In genomic region chr5:140347382-140347781, GRCh38 we compare ENCODE assay signal across 8 cellular contexts. TPM values are rescaled to one million over a fixed set of nuclear protein-coding genes. Genes with fewer than 3 reads are reported as not detected.
DNase-seq lines count a peak whose midpoint lies in the region; ATAC-seq and TF ChIP-seq lines count a peak whose summit lies in the region.

No MANE protein-coding gene starts in this region.

- POLR2A ChIA-PET in GM10248 (lab: Yijun Ruan, JAX) = no interaction called here

- no peak for DNase-seq in activated T-cell treated with anti-CD3 and anti-CD28 coated beads, Interleukin-2, amount 50 U/mL, for 4 hours
- DNase-seq in activated T-cell treated with anti-CD3 and anti-CD28 coated beads, Interleukin-2, amount 50 U/mL, for 48 hours = no peak
- DNase-seq in breast epithelium (ENCODE audit: low spot score in 2 of 2) (no peak), memory B cell (ENCODE audit: low spot score in 2 of 2) (no peak), tibial nerve (ENCODE audit: low spot score in 2 of 2) (no peak), GM10248 (ENCODE audit: extremely low spot score) (no peak)
- DNase-seq in activated CD4-positive, CD25-positive, alpha-beta regulatory T cell (lab: John Stamatoyannopoulos, UW) = no peak

- peaks cover 6% of the 10 kb centered on the region for H3K27me3 Mint-ChIP-seq in activated T-cell treated with anti-CD3 and anti-CD28 coated beads, Interleukin-2, amount 50 U/mL, for 4 hours (ENCODE audit: low read depth)
- H3K27me3 Mint-ChIP-seq in memory B cell = no peaks in the 10 kb centered on the region

- H3K27me3 ChIP-seq in breast epithelium (no peaks in the 10 kb centered on the region), tibial nerve (no peaks in the 10 kb centered on the region)

- no peak for TF ChIP-seq EP300 in tibial nerve (IDR thresholded peaks at IDR 0.05)

- TF ChIP-seq POLR2A in breast epithelium (IDR thresholded peaks at IDR 0.05) (no peak), tibial nerve (IDR thresholded peaks at IDR 0.05) (no peak)

- H3K4me1 ChIP-seq in breast epithelium (peaks cover 0 to 4% of the 10 kb centered on the region in 2 donors), tibial nerve (peaks cover 0 to 53% (median 14%) of the 10 kb centered on the region in 4 donors)

- WGBS in tibial nerve, 2 donors = 9 to 33% methylated on average over 1 to 2 of the region's 2 CpGs

- CTCF ChIA-PET in GM10248 (lab: Yijun Ruan, JAX) = interaction anchor here (0.6 to 15.0 kb wide), 13 partner anchors 9 to 372 kb away, joined by 3 to 462 read pairs (median 7); partner anchors contain the start of gene SLC4A9

- H3K27ac ChIP-seq in breast epithelium (peak overlapping the region; percentile 79 to 85), tibial nerve (peak overlapping the region; percentile 73 to 94 (median 84))

- H3K27ac Mint-ChIP-seq in memory B cell = no peak overlapping the region

- H3K36me3 ChIP-seq in breast epithelium (no peaks in the 10 kb centered on the region), tibial nerve (no peaks in the 10 kb centered on the region)

- no peaks in the 10 kb centered on the region for H3K9me3 ChIP-seq in breast epithelium
- H3K9me3 ChIP-seq in tibial nerve = no peaks in the 10 kb centered on the region

- H3K9me3 Mint-ChIP-seq in activated T-cell treated with anti-CD3 and anti-CD28 coated beads, Interleukin-2, amount 50 U/mL, for 4 hours = no peaks in the 10 kb centered on the region
- H3K9me3 Mint-ChIP-seq in memory B cell = no peaks in the 10 kb centered on the region

- intact Hi-C loops in breast epithelium (cut with DNase I; ENCODE audit: low total_unique reads) = no loop called here

- H3K4me3 ChIP-seq in breast epithelium (peak overlapping the region in 1 of 3 donors; percentile 82), tibial nerve (no peak overlapping the region)

- no peak for ATAC-seq in activated T-cell treated with anti-CD3 and anti-CD28 coated beads, Interleukin-2, amount 50 U/mL, for 4 hours
- ATAC-seq in memory B cell (ENCODE audit: low read depth) (no peak), HG03354 (IDR thresholded peaks at IDR 0.05; ENCODE audit: poor library complexity, severe bottlenecking, unreplicated experiment) (no peak)

- H3K4me1 Mint-ChIP-seq in activated T-cell treated with anti-CD3 and anti-CD28 coated beads, Interleukin-2, amount 50 U/mL, for 4 hours (ENCODE audit: low read depth) = peaks cover 35% of the 10 kb centered on the region
- H3K4me1 Mint-ChIP-seq in memory B cell = peaks cover 43% of the 10 kb centered on the region

- peak overlapping the region; percentile 71 for H3K4me3 Mint-ChIP-seq in activated T-cell treated with anti-CD3 and anti-CD28 coated beads, Interleukin-2, amount 50 U/mL, for 4 hours
- H3K4me3 Mint-ChIP-seq in memory B cell = peak overlapping the region; percentile 74

- TF ChIP-seq CTCF in breast epithelium (IDR thresholded peaks at IDR 0.05) (no peak), tibial nerve (IDR thresholded peaks at IDR 0.05) (no peak), GM10248 (IDR thresholded peaks at IDR 0.05; ENCODE audit: control extremely low read depth, extremely low read depth, low read depth, missing control alignments) (no peak)

- no peaks in the 10 kb centered on the region for H3K36me3 Mint-ChIP-seq in activated T-cell treated with anti-CD3 and anti-CD28 coated beads, Interleukin-2, amount 50 U/mL, for 4 hours (ENCODE audit: insufficient read depth)
- H3K36me3 Mint-ChIP-seq in memory B cell = no peaks in the 10 kb centered on the region

RNA-seq across cellular contexts. Expression of gene HBEGF, which starts 1.0 kb away (rescaled TPM):
- 1 to 10 TPM; 3.8 to 5.2 (median 4.0) TPM for total RNA-seq in activated T-cell treated with anti-CD3 and anti-CD28 coated beads, Interleukin-2, amount 50 U/mL, for 4 hours
- total RNA-seq in breast epithelium = 10 to 100 TPM in 2 of 3 donors, 1 to 10 TPM in 1; 4.3 to 22.9 (median 13.5) TPM
- total RNA-seq in tibial nerve = 10 to 100 TPM; 27.1 to 30.9 (median 27.8) TPM

RNA-seq across cellular contexts. Expression of gene SLC4A9, which starts 12.6 kb away (rescaled TPM):
- total RNA-seq in activated T-cell treated with anti-CD3 and anti-CD28 coated beads, Interleukin-2, amount 50 U/mL, for 4 hours = not detected
- total RNA-seq in breast epithelium (not detected), tibial nerve (not detected)

RNA-seq across cellular contexts. Expression of gene PFDN1, which starts 44.5 kb away (rescaled TPM):
- total RNA-seq in activated T-cell treated with anti-CD3 and anti-CD28 coated beads, Interleukin-2, amount 50 U/mL, for 4 hours = 10 to 100 TPM; 54.1 to 58.8 (median 55.7) TPM
- total RNA-seq in breast epithelium = 10 to 100 TPM; 72.2 to 93.4 (median 86.3) TPM
- total RNA-seq in tibial nerve = 100 to 1,000 TPM in 3 of 4 donors, 10 to 100 TPM in 1; 98.2 to 146 (median 109) TPM

RNA-seq across cellular contexts. Expression of gene ANKHD1, which starts 54.3 kb away (rescaled TPM):
- total RNA-seq in activated T-cell treated with anti-CD3 and anti-CD28 coated beads, Interleukin-2, amount 50 U/mL, for 4 hours = 100 to 1,000 TPM in 1 of 3 donors, 10 to 100 TPM in 2; 88.6 to 102 (median 95.1) TPM
- total RNA-seq in breast epithelium (100 to 1,000 TPM; 133 to 196 (median 158) TPM), tibial nerve (100 to 1,000 TPM; 119 to 212 (median 162) TPM)
